29 cellular contexts compared by ENCODE assay signal in the genomic region with DNA sequence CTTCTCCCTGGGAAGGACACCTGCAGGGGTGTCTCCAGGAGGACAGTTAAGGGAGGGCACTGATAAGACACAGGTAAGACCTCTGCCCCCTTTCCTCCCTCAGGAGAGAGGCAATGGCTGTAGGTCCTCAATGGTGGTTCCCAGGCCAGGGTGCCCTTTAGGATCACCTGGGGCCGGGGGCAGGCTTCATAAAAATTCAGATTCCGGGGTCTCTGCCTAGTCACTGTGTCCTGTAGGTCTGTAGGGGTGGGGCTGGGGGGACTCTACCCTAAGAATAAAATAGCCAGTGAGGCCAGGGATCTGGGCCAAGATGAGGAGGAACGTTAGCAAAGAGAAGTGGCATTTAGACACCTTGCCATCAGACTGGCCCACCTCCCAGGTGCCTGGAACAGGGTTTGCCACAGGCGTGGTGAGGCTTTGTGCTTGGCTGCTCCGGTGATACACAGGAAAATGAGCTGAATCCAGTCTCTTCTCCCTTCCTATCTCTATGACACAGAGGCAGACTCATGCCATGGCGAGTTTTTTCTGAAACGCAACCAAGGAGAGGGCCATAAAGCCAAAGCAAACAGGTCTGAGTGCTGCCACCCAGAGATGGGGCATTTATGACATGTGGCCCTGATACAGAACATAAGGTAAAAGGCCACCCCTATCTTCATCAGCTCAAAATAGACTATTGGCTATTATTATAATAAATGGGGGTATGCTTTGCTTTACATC. TPM values are rescaled to one million over a fixed set of nuclear protein-coding genes. Genes with fewer than 3 reads are reported as not detected.
A peak's percentile ranks its signal among the peaks of the same experiment; 100 is the strongest.
DNase-seq lines count a peak whose midpoint lies in the region; ATAC-seq and TF ChIP-seq lines count a peak whose summit lies in the region.
"Had no signal": no experiment of that assay in that cellular context is flagged by ENCODE, and none has a peak within 500 bp of the region (broad histone marks: within the 10 kb centered on the region; RNA-seq: fewer than 3 reads in every experiment).

No MANE protein-coding gene starts in this region.

- DNase-seq in NCI-H146 (lab: John Stamatoyannopoulos, UW) = peak; percentile 43
- no peak for DNase-seq in NCI-H146 treated with DMSO at 0.1 percent for 48 hours (lab: John Stamatoyannopoulos, UW; ENCODE audit: unreplicated experiment)
- DNase-seq in immature natural killer cell = no peak
- DNase-seq in tibial nerve (ENCODE audit: low spot score in 2 of 2) = no peak
- DNase-seq in GDM1 (lab: John Stamatoyannopoulos, UW) = no peak
- DNase-seq: activated CD4-positive, alpha-beta memory T cell treated with anti-CD3 and anti-CD28 coated beads, Interleukin-2, amount 10 ng/mL, durations not matched to agents 7 days and 5 days; activated CD4-positive, alpha-beta T cell treated with anti-CD3 and anti-CD28 coated beads for 1 hour; aorta; caudate nucleus; CD4-positive, alpha-beta T cell; EL; endodermal cell; glutamatergic neuron; NCI-H1092 treated with DMSO at 0.1 percent for 48 hours; NCI-H2029; right lobe of liver; stimulated activated CD4-positive, alpha-beta T cell treated with anti-CD3 and anti-CD28 coated beads, Interleukin-12 subunit alpha, Interleukin-12 subunit beta, amount 100 ng/mL, for 4 hours; stimulated activated CD4-positive, alpha-beta T cell treated with anti-CD3 and anti-CD28 coated beads, Interleukin-4, amount 100 ng/mL, for 4 hours had no signal

- no peak for TF ChIP-seq POLR2A in tibial nerve (IDR thresholded peaks at IDR 0.05)

- H3K27me3 ChIP-seq in tibial nerve = no peaks in the 10 kb centered on the region
- H3K27me3 ChIP-seq: neutrophil, right lobe of liver had no signal

- H3K4me3 Mint-ChIP-seq in immature natural killer cell = no peak overlapping the region
- H3K4me3 Mint-ChIP-seq: activated CD4-positive, alpha-beta memory T cell treated with anti-CD3 and anti-CD28 coated beads, Interleukin-2, amount 10 ng/mL, durations not matched to agents 7 days and 5 days; activated naive CD8-positive, alpha-beta T cell; CD4-positive, alpha-beta T cell; endodermal cell; GM23338; memory B cell; stimulated activated memory B cell treated with anti-CD40 and anti-IgM and Interleukin-4, amounts not matched to agents 10 μg/mL and 1 μg/mL and 100 μg/mL, for 72 hours; T-helper 1 cell treated with Interleukin-12 subunit alpha and Interleukin-12 subunit beta and Interleukin-4 antibody, amounts not matched to agents 30 μg/mL and 1 μg/mL, for 36 hours had no signal

- H3K9me3 ChIP-seq in tibial nerve = no peaks in the 10 kb centered on the region
- H3K9me3 ChIP-seq: neutrophil, right lobe of liver had no signal

- no peak overlapping the region for H3K4me3 ChIP-seq in tibial nerve
- H3K4me3 ChIP-seq: GM23338, right lobe of liver had no signal

- no peaks in the 10 kb centered on the region for H3K9me3 Mint-ChIP-seq in immature natural killer cell
- H3K9me3 Mint-ChIP-seq: activated CD4-positive, alpha-beta memory T cell treated with anti-CD3 and anti-CD28 coated beads, Interleukin-2, amount 10 ng/mL, durations not matched to agents 7 days and 5 days; activated T-helper 2 cell treated with anti-CD3 and anti-CD28 coated beads, Interferon-gamma antibody, Interleukin-2, Interleukin-4, amounts not matched to agents 10 μg/mL and 5 μg/mL and 100 μg/mL, durations not matched to agents 14 hours and 24 hours and 36 hours; CD4-positive, alpha-beta T cell; endodermal cell; GM23338; memory B cell; stimulated activated memory B cell treated with anti-CD40 and anti-IgM and Interleukin-4, amounts not matched to agents 10 μg/mL and 1 μg/mL and 100 μg/mL, for 72 hours; T-helper 1 cell treated with Interleukin-12 subunit alpha and Interleukin-12 subunit beta and Interleukin-4 antibody, amounts not matched to agents 30 μg/mL and 1 μg/mL, for 36 hours had no signal

- WGBS in tibial nerve, 2 donors = 76 to 80% methylated on average over 7 of the region's 7 CpGs

- no peak for ATAC-seq in HG02870 (IDR thresholded peaks at IDR 0.05; ENCODE audit: unreplicated experiment)
- ATAC-seq in GM19395 (IDR thresholded peaks at IDR 0.05; ENCODE audit: unreplicated experiment) = no peak
- ATAC-seq: right lobe of liver; stimulated activated memory B cell treated with anti-CD40 and anti-IgM and Interleukin-4, amounts not matched to agents 10 μg/mL and 1 μg/mL and 100 μg/mL, for 72 hours had no signal

- H3K36me3 ChIP-seq in tibial nerve = peaks cover 0 to 25% (median 0%) of the 10 kb centered on the region in 3 donors
- H3K36me3 ChIP-seq: neutrophil, right lobe of liver had no signal

- H3K4me1 ChIP-seq in tibial nerve = peaks cover 0 to 48% (median 9%) of the 10 kb centered on the region in 4 donors
- H3K4me1 ChIP-seq: right lobe of liver had no signal

- TF ChIP-seq EP300 in tibial nerve (IDR thresholded peaks at IDR 0.05) = no peak

- peak overlapping the region; percentile 71 for H3K27ac ChIP-seq in VCaP
- peak overlapping the region in 3 of 4 donors; percentile 11 to 55 (median 36) for H3K27ac ChIP-seq in tibial nerve
- H3K27ac ChIP-seq: 22Rv1, neutrophil, right lobe of liver had no signal

- peaks cover 0 to 6% (median 0%) of the 10 kb centered on the region in 3 donors for H3K27me3 Mint-ChIP-seq in immature natural killer cell (ENCODE audit: low read depth in 3 of 3)
- H3K27me3 Mint-ChIP-seq: activated CD4-positive, alpha-beta memory T cell treated with anti-CD3 and anti-CD28 coated beads, Interleukin-2, amount 10 ng/mL, durations not matched to agents 7 days and 5 days; activated naive CD8-positive, alpha-beta T cell; CD4-positive, alpha-beta T cell; memory B cell; stimulated activated memory B cell treated with anti-CD40 and anti-IgM and Interleukin-4, amounts not matched to agents 10 μg/mL and 1 μg/mL and 100 μg/mL, for 72 hours had no signal

- TF ChIP-seq CTCF in VCaP (conservative IDR thresholded peaks at IDR 0.05) (0 out of 2 replicates have a peak, but pooled peaks have one; percentile 9), tibial nerve (IDR thresholded peaks at IDR 0.05) (no peak)

- peaks cover 33 to 36% of the 10 kb centered on the region in 2 donors for H3K4me1 Mint-ChIP-seq in immature natural killer cell
- H3K4me1 Mint-ChIP-seq: stimulated activated memory B cell treated with anti-CD40 and anti-IgM and Interleukin-4, amounts not matched to agents 10 μg/mL and 1 μg/mL and 100 μg/mL, for 72 hours had no signal

- H3K36me3 Mint-ChIP-seq in immature natural killer cell = no peaks in the 10 kb centered on the region
- H3K36me3 Mint-ChIP-seq: activated naive CD8-positive, alpha-beta T cell; memory B cell; stimulated activated memory B cell treated with anti-CD40 and anti-IgM and Interleukin-4, amounts not matched to agents 10 μg/mL and 1 μg/mL and 100 μg/mL, for 72 hours had no signal

- H3K27ac Mint-ChIP-seq in immature natural killer cell = peak overlapping the region in 4 of 6 donors; percentile 52 to 86 (median 64)
- H3K27ac Mint-ChIP-seq: activated CD4-positive, alpha-beta memory T cell treated with anti-CD3 and anti-CD28 coated beads, Interleukin-2, amount 10 ng/mL, durations not matched to agents 7 days and 5 days; activated naive CD8-positive, alpha-beta T cell; activated T-helper 2 cell treated with anti-CD3 and anti-CD28 coated beads, Interferon-gamma antibody, Interleukin-2, Interleukin-4, amounts not matched to agents 10 μg/mL and 5 μg/mL and 100 μg/mL, durations not matched to agents 14 hours and 24 hours and 36 hours; endodermal cell; GM23338; memory B cell; stimulated activated memory B cell treated with anti-CD40 and anti-IgM and Interleukin-4, amounts not matched to agents 10 μg/mL and 1 μg/mL and 100 μg/mL, for 72 hours; T-helper 1 cell treated with Interleukin-12 subunit alpha and Interleukin-12 subunit beta and Interleukin-4 antibody, amounts not matched to agents 30 μg/mL and 1 μg/mL, for 36 hours had no signal

RNA-seq across cellular contexts. Expression of gene SH3PXD2A, which starts 52.6 kb away (rescaled TPM):
- polyA plus RNA-seq in immature natural killer cell = under 1 TPM in 2 of 3 donors, not detected in 1; 0.07 to 0.43 TPM
- 100 to 1,000 TPM; 128 to 154 (median 136) TPM for total RNA-seq in tibial nerve
